13 cellular contexts compared by ENCODE assay signal in genomic region chr16:2671741-2672140, GRCh38. TPM values are rescaled to one million over a fixed set of nuclear protein-coding genes. Genes with fewer than 3 reads are reported as not detected.
DNase-seq lines count a peak whose midpoint lies in the region; ATAC-seq and TF ChIP-seq lines count a peak whose summit lies in the region.
"Had no signal": no experiment of that assay in that cellular context is flagged by ENCODE, and none has a peak within 500 bp of the region (broad histone marks: within the 10 kb centered on the region; RNA-seq: fewer than 3 reads in every experiment).

No MANE protein-coding gene starts in this region.

- no peaks in the 10 kb centered on the region for H3F3A ChIP-seq in Loucy (ENCODE audit: low read depth)
- no peaks in the 10 kb centered on the region for H3F3A ChIP-seq in neural cell (ENCODE audit: insufficient read depth, low read length, poor library complexity, severe bottlenecking)

- H3K27ac ChIP-seq in CD4-positive, CD25-positive, alpha-beta regulatory T cell (ENCODE audit: insufficient read depth, low read length, poor library complexity, severe bottlenecking): peak overlapping the region; percentile 2
- H3K27ac ChIP-seq in neural cell (ENCODE audit: low read length): no peak overlapping the region

- DNase-seq in CD4-positive, CD25-positive, alpha-beta regulatory T cell: no peak
- DNase-seq in central memory CD8-positive, alpha-beta T cell (ENCODE audit: low spot score in 2 of 2): no peak
- DNase-seq in AML-193 (lab: John Stamatoyannopoulos, UW): no peak
- DNase-seq in activated CD4-positive, alpha-beta T cell treated with anti-CD3 and anti-CD28 coated beads for 1 hour: no peak
- DNase-seq: HCEC 1CT, NCI-H2171 treated with DMSO at 0.1 percent for 48 hours had no signal

- no peak for TF ChIP-seq RAD21 in neural cell (conservative IDR thresholded peaks at IDR 0.05)

- H3K4me2 ChIP-seq in Loucy (ENCODE audit: low read depth, low read length, poor library complexity, severe bottlenecking) (peak overlapping the region; percentile 50), neural cell (ENCODE audit: low read length) (no peak overlapping the region)

- H4K20me1 ChIP-seq in Loucy (ENCODE audit: insufficient read depth, low read length, poor library complexity, severe bottlenecking): no peaks in the 10 kb centered on the region
- H4K20me1 ChIP-seq in neural cell (ENCODE audit: insufficient read depth): no peaks in the 10 kb centered on the region

- H3K79me2 ChIP-seq in Loucy (ENCODE audit: insufficient read depth, low read length): 0 out of 2 replicates have a peak, but pooled peaks cover 8% of the 10 kb centered on the region
- H3K79me2 ChIP-seq in neural cell (replicated peaks; ENCODE audit: insufficient read depth, low read length): peaks cover 8% of the 10 kb centered on the region

- H3K27me3 ChIP-seq in CD4-positive, CD25-positive, alpha-beta regulatory T cell (ENCODE audit: control insufficient read depth, insufficient read depth, low read length): no peaks in the 10 kb centered on the region
- H3K27me3 ChIP-seq in Loucy (ENCODE audit: insufficient read depth, low read length, poor library complexity, severe bottlenecking): no peaks in the 10 kb centered on the region
- no peaks in the 10 kb centered on the region for H3K27me3 ChIP-seq in neural cell (ENCODE audit: insufficient read depth, low read depth, low read length)
- H3K27me3 ChIP-seq: adrenal gland, gastroesophageal sphincter, pancreas had no signal

- H3K9ac ChIP-seq in Loucy (ENCODE audit: low read depth, low read length, poor library complexity, severe bottlenecking): no peak overlapping the region
- no peak overlapping the region for H3K9ac ChIP-seq in neural cell (ENCODE audit: low read length)

- peaks cover 21% of the 10 kb centered on the region for H3K4me1 ChIP-seq in CD4-positive, CD25-positive, alpha-beta regulatory T cell (ENCODE audit: control insufficient read depth, insufficient read depth, low read length, poor library complexity, severe bottlenecking)
- no peaks in the 10 kb centered on the region for H3K4me1 ChIP-seq in Loucy (ENCODE audit: insufficient read depth, low read length, poor library complexity, severe bottlenecking)

- H3K4me1 Mint-ChIP-seq in CD4-positive, CD25-positive, alpha-beta regulatory T cell: peaks cover 7 to 38% (median 13%) of the 10 kb centered on the region in 4 donors
- peaks cover 25% of the 10 kb centered on the region for H3K4me1 Mint-ChIP-seq in central memory CD8-positive, alpha-beta T cell

- no peaks in the 10 kb centered on the region for H3K27me3 Mint-ChIP-seq in CD4-positive, CD25-positive, alpha-beta regulatory T cell
- H3K27me3 Mint-ChIP-seq in central memory CD8-positive, alpha-beta T cell: no peaks in the 10 kb centered on the region

- no peak for TF ChIP-seq EP300 in neural cell (conservative IDR thresholded peaks at IDR 0.05; ENCODE audit: poor library complexity, severe bottlenecking)

- H3K36me3 Mint-ChIP-seq in CD4-positive, CD25-positive, alpha-beta regulatory T cell: peaks cover 12% of the 10 kb centered on the region
- H3K36me3 Mint-ChIP-seq in central memory CD8-positive, alpha-beta T cell (ENCODE audit: insufficient read depth): peaks cover 14% of the 10 kb centered on the region

- peaks cover 5% of the 10 kb centered on the region for H3K36me3 ChIP-seq in CD4-positive, CD25-positive, alpha-beta regulatory T cell (ENCODE audit: control insufficient read depth, insufficient read depth, low read length)
- H3K36me3 ChIP-seq in Loucy (ENCODE audit: insufficient read depth, low read length) (no peaks in the 10 kb centered on the region), neural cell (ENCODE audit: insufficient read depth, low read length) (no peaks in the 10 kb centered on the region)

- H3K4me3 ChIP-seq in CD4-positive, CD25-positive, alpha-beta regulatory T cell (ENCODE audit: low read depth, low read length): no peak overlapping the region
- no peak overlapping the region for H3K4me3 ChIP-seq in Loucy (ENCODE audit: low read length, poor library complexity, severe bottlenecking)
- H3K4me3 ChIP-seq in neural cell (ENCODE audit: low read length): peak overlapping the region; percentile 65

- no peaks in the 10 kb centered on the region for H3K9me3 Mint-ChIP-seq in CD4-positive, CD25-positive, alpha-beta regulatory T cell
- H3K9me3 Mint-ChIP-seq in central memory CD8-positive, alpha-beta T cell: no peaks in the 10 kb centered on the region

- H3K9me3 ChIP-seq in CD4-positive, CD25-positive, alpha-beta regulatory T cell (ENCODE audit: control insufficient read depth in 2 of 2, low read length in 2 of 2): no peaks in the 10 kb centered on the region
- H3K9me3 ChIP-seq in Loucy (ENCODE audit: insufficient read depth, low read depth, low read length): no peaks in the 10 kb centered on the region
- H3K9me3 ChIP-seq in neural cell (ENCODE audit: low read length): no peaks in the 10 kb centered on the region
- H3K9me3 ChIP-seq: adrenal gland, gastroesophageal sphincter, pancreas had no signal

- no peak for TF ChIP-seq CTCF in Loucy (conservative IDR thresholded peaks at IDR 0.05; ENCODE audit: low read length)
- no peak for TF ChIP-seq CTCF in neural cell (IDR thresholded peaks at IDR 0.05; ENCODE audit: poor library complexity, severe bottlenecking)

- no peak for ATAC-seq in CD4-positive, CD25-positive, alpha-beta regulatory T cell (ENCODE audit: low read depth in 2 of 2)
- ATAC-seq in central memory CD8-positive, alpha-beta T cell (replicated peaks; ENCODE audit: extremely low read depth, poor library complexity, severe bottlenecking): no peak
- ATAC-seq in activated CD4-positive, CD25-positive, alpha-beta regulatory T cell treated with anti-CD3 and anti-CD28 coated beads, Interleukin-2, amount 50 U/mL, for 24 hours: no peak
- ATAC-seq in GM21786 (IDR thresholded peaks at IDR 0.05; ENCODE audit: unreplicated experiment): no peak
- ATAC-seq: gastroesophageal sphincter, pancreas had no signal

- peak overlapping the region in 1 of 3 donors; percentile 38 for H3K27ac Mint-ChIP-seq in CD4-positive, CD25-positive, alpha-beta regulatory T cell
- no peak overlapping the region for H3K27ac Mint-ChIP-seq in central memory CD8-positive, alpha-beta T cell (ENCODE audit: low read depth)

- H3K4me3 Mint-ChIP-seq in CD4-positive, CD25-positive, alpha-beta regulatory T cell: peak overlapping the region; percentile 54 to 85 (median 82)
- H3K4me3 Mint-ChIP-seq in central memory CD8-positive, alpha-beta T cell: peak overlapping the region; percentile 63

- H2AFZ ChIP-seq in Loucy (ENCODE audit: low read length) (no peak overlapping the region), neural cell (ENCODE audit: low read depth, low read length) (no peak overlapping the region)

- no peaks in the 10 kb centered on the region for H3K9me2 ChIP-seq in Loucy (replicated peaks; ENCODE audit: low read depth, low read length)
- no peaks in the 10 kb centered on the region for H3K9me2 ChIP-seq in neural cell (ENCODE audit: insufficient read depth, low read length)

TF ChIP-seq in neural cell, 6 proteins besides CTCF, POLR2A, EP300 and RAD21:
- no peak for TF ChIP-seq SMC3 (conservative IDR thresholded peaks at IDR 0.05; ENCODE audit: poor library complexity)
- TF ChIP-seq TAF1 (IDR thresholded peaks at IDR 0.05; ENCODE audit: low read depth): no peak
- no peak for TF ChIP-seq MXI1 (conservative IDR thresholded peaks at IDR 0.05; ENCODE audit: poor library complexity, severe bottlenecking)
- no peak for TF ChIP-seq EZH2 (IDR thresholded peaks at IDR 0.05; ENCODE audit: borderline replicate concordance, insufficient read depth, low read length, poor library complexity, severe bottlenecking)
- TF ChIP-seq, protein P1, sequence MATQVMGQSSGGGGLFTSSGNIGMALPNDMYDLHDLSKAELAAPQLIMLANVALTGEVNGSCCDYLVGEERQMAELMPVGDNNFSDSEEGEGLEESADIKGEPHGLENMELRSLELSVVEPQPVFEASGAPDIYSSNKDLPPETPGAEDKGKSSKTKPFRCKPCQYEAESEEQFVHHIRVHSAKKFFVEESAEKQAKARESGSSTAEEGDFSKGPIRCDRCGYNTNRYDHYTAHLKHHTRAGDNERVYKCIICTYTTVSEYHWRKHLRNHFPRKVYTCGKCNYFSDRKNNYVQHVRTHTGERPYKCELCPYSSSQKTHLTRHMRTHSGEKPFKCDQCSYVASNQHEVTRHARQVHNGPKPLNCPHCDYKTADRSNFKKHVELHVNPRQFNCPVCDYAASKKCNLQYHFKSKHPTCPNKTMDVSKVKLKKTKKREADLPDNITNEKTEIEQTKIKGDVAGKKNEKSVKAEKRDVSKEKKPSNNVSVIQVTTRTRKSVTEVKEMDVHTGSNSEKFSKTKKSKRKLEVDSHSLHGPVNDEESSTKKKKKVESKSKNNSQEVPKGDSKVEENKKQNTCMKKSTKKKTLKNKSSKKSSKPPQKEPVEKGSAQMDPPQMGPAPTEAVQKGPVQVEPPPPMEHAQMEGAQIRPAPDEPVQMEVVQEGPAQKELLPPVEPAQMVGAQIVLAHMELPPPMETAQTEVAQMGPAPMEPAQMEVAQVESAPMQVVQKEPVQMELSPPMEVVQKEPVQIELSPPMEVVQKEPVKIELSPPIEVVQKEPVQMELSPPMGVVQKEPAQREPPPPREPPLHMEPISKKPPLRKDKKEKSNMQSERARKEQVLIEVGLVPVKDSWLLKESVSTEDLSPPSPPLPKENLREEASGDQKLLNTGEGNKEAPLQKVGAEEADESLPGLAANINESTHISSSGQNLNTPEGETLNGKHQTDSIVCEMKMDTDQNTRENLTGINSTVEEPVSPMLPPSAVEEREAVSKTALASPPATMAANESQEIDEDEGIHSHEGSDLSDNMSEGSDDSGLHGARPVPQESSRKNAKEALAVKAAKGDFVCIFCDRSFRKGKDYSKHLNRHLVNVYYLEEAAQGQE (IDR thresholded peaks at IDR 0.05; ENCODE audit: borderline replicate concordance): no peak
- TF ChIP-seq POLR2AphosphoS5 (IDR thresholded peaks at IDR 0.05): no peak

RNA-seq across cellular contexts. Expression of gene KCTD5, which starts 10.6 kb away (rescaled TPM):
- total RNA-seq in CD4-positive, CD25-positive, alpha-beta regulatory T cell: 24.1 TPM
- 10 to 100 TPM; 17.5 to 26.4 (median 21.9) TPM for polyA plus RNA-seq in CD4-positive, CD25-positive, alpha-beta regulatory T cell
- 42.7 and 43.6 TPM in 2 replicates for polyA plus RNA-seq in neural cell
- 46.7 and 49.5 TPM in 2 replicates for polyA minus RNA-seq in neural cell

RNA-seq across cellular contexts. Expression of gene PRSS27, which starts 48.3 kb away (rescaled TPM):
- total RNA-seq in CD4-positive, CD25-positive, alpha-beta regulatory T cell: 0.81 TPM
- polyA plus RNA-seq in CD4-positive, CD25-positive, alpha-beta regulatory T cell: under 1 TPM in 2 of 4 donors, not detected in 2; 0.13 to 0.14 TPM
- polyA plus RNA-seq in neural cell: 3.0 and 5.9 TPM in 2 replicates
- 3.4 and 4.9 TPM in 2 replicates for polyA minus RNA-seq in neural cell
